8 cellular contexts compared by ENCODE assay signal in the genomic region with DNA sequence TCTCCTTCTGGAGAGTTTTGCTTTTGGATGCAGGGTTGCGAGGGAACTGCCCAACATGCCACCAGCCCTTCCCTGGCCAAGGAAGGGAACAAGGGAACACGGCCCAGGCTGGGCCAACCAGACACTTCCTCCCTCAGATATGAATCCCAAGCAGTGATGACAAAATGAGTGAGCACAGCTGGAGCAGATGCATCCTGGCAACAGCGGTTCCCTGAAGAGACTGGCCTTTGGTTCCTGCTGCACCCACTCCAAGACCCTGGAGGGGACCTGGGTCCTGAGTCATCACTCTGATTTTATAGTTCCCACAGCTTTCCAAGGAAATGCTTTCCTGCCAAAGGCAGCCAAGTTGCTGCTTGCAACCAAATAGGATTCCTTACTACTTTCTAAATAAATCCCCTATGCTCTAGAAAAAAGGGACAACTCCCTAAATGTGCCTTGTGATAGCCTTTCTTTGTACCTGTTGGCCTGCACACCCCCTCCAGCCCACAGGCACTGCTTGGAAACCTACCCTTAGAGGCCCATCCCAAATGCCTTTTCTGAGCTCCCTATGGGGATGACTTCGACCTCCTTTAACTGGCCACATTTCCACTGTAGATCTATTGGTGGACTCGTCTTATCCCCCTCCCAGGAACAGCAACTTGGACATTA. TPM values are rescaled to one million over a fixed set of nuclear protein-coding genes. Genes with fewer than 3 reads are reported as not detected.
DNase-seq lines count a peak whose midpoint lies in the region; ATAC-seq and TF ChIP-seq lines count a peak whose summit lies in the region.

No MANE protein-coding gene starts in this region.

- H3K9me3 ChIP-seq in WERI-Rb-1 (ENCODE audit: severe bottlenecking) (no peaks in the 10 kb centered on the region), stomach (no peaks in the 10 kb centered on the region)

- no peaks in the 10 kb centered on the region; the same call in 1 of the 2 replicates for H3K27me3 Mint-ChIP-seq in HFFc6 (ENCODE audit: insufficient read depth)

- ATAC-seq in left ventricle myocardium superior (peak; percentile 61), GM18517 (IDR thresholded peaks at IDR 0.05; ENCODE audit: unreplicated experiment) (no peak)

- TF ChIP-seq POLR2A in stomach (IDR thresholded peaks at IDR 0.05): no peak

- H3K4me1 Mint-ChIP-seq in HFFc6 (ENCODE audit: low read depth): peaks cover 76% of the 10 kb centered on the region

- H3K27me3 ChIP-seq in WERI-Rb-1 (ENCODE audit: insufficient read depth, low read depth, severe bottlenecking) (no peaks in the 10 kb centered on the region), stomach (no peaks in the 10 kb centered on the region)

- DNase-seq in HFFc6 (peak; percentile 69), WERI-Rb-1 (no peak), left ventricle myocardium superior (peak; percentile 76), stomach (no peak), SW480 (ENCODE audit: low spot score) (no peak), NCI-H1930 (lab: John Stamatoyannopoulos, UW) (no peak)
- DNase-seq in activated naive CD4-positive, alpha-beta T cell treated with Interleukin-2 at 50 U/mL for 16 hours: no peak

- no peak for TF ChIP-seq EP300 in stomach (IDR thresholded peaks at IDR 0.05)

- H3K4me3 Mint-ChIP-seq in HFFc6: peak overlapping the region; percentile 72

- H3K4me3 ChIP-seq in WERI-Rb-1 (ENCODE audit: low read depth, low read length): no peak overlapping the region; the same call in 1 of the 2 replicates
- H3K4me3 ChIP-seq in stomach: peak overlapping the region in 1 of 4 donors; percentile 3

- no peaks in the 10 kb centered on the region for H3K9me3 Mint-ChIP-seq in HFFc6

- H3K27ac Mint-ChIP-seq in HFFc6: peak overlapping the region; percentile 82

- H3K27ac ChIP-seq in WERI-Rb-1 (peak overlapping the region; percentile 73), stomach (peak overlapping the region in 4 of 5 donors; percentile 40 to 69 (median 44))

- H3K4me1 ChIP-seq in stomach: peaks cover 55 to 98% (median 80%) of the 10 kb centered on the region in 4 donors

- WGBS in stomach, 5 donors: 46 to 67% (median 62%) methylated on average over 5 of the region's 5 CpGs

- intact Hi-C loops in left ventricle myocardium superior (cut with micrococcal nuclease) (no loop called here), stomach (cut with DNase I; ENCODE audit: low total_unique reads) (no loop called here)

- H3K36me3 ChIP-seq in WERI-Rb-1: peaks cover 34% of the 10 kb centered on the region
- H3K36me3 ChIP-seq in stomach: no peaks in the 10 kb centered on the region

- TF ChIP-seq CTCF in HFFc6 (IDR thresholded peaks at IDR 0.05): no peak
- TF ChIP-seq CTCF in WERI-Rb-1 (IDR thresholded peaks at IDR 0.05; ENCODE audit: low read depth, low read length): no peak
- no peak for TF ChIP-seq CTCF in stomach (IDR thresholded peaks at IDR 0.05)

- peaks cover 14% of the 10 kb centered on the region for H3K36me3 Mint-ChIP-seq in HFFc6 (ENCODE audit: low read depth)

RNA-seq across cellular contexts. Expression of gene ST3GAL2, which starts 5.3 kb away (rescaled TPM):
- total RNA-seq in HFFc6 (2021; fragmentation: NEBNext Ultra II Directional; extraction: Animal tissue kit (Norgen Biotek cat#: 25700)): 10 to 100 TPM; 25.4 to 31.2 (median 26.3) TPM
- 19.0 TPM for total RNA-seq in left ventricle myocardium superior
- total RNA-seq in stomach: 10 to 100 TPM in 4 of 5 donors, 1 to 10 TPM in 1; 7.7 to 51.3 (median 17.4) TPM
- 1 to 10 TPM; 2.6 to 5.9 (median 3.2) TPM for polyA plus RNA-seq in stomach

RNA-seq across cellular contexts. Expression of gene FCSK, which starts 20.8 kb away (rescaled TPM):
- total RNA-seq in HFFc6 (2021; fragmentation: NEBNext Ultra II Directional; extraction: Animal tissue kit (Norgen Biotek cat#: 25700)): 1 to 10 TPM; 5.1 to 7.1 (median 6.1) TPM
- total RNA-seq in left ventricle myocardium superior: 8.2 TPM
- 10 to 100 TPM in 4 of 5 donors, 1 to 10 TPM in 1; 5.8 to 92.7 (median 43.3) TPM for total RNA-seq in stomach
- 10 to 100 TPM in 1 of 3 donors, 1 to 10 TPM in 2; 7.7 to 11.8 (median 9.8) TPM for polyA plus RNA-seq in stomach

Comparison
In these comparisons a context has a peak if more than half of its experiments do, and no peak if none do; other contexts are left out.
1. DNase-seq: peak in HFFc6 (single experiment) and left ventricle myocardium superior (single experiment); none in WERI-Rb-1 (single experiment), stomach (single experiment), SW480 (single experiment), NCI-H1930 (0 of 2) and activated naive CD4-positive, alpha-beta T cell treated with Interleukin-2 at 50 U/mL for 16 hours (single experiment).